In genomic region chr10:120926611-120927010, GRCh38 we compare ENCODE assay signal across 20 cellular contexts.
"Had no signal": no experiment of that assay in that cellular context is flagged by ENCODE, and none has a peak within 500 bp of the region (broad histone marks: within the 10 kb centered on the region; RNA-seq: fewer than 3 reads in every experiment).

No MANE protein-coding gene starts in this region.

- H3K27me3 Mint-ChIP-seq: activated CD4-positive, alpha-beta memory T cell treated with anti-CD3 and anti-CD28 coated beads for 36 hours; activated CD8-positive, alpha-beta memory T cell treated with anti-CD3 and anti-CD28 coated beads, Interleukin-2, amount 10 ng/mL, durations not matched to agents 7 days and 5 days had no signal

- H3K27ac ChIP-seq: breast epithelium, coronary artery, heart left ventricle, parathyroid adenoma, SK-N-MC, transverse colon had no signal

- H3K27ac Mint-ChIP-seq: activated CD4-positive, alpha-beta memory T cell treated with anti-CD3 and anti-CD28 coated beads for 36 hours; activated CD8-positive, alpha-beta memory T cell treated with anti-CD3 and anti-CD28 coated beads, Interleukin-2, amount 10 ng/mL, durations not matched to agents 7 days and 5 days; activated naive CD4-positive, alpha-beta T cell treated with anti-CD3 and anti-CD28 coated beads, Interleukin-2, amount 50 U/mL, for 72 hours; activated T-helper 1 cell treated with anti-CD3 and anti-CD28 coated beads, Interleukin-12 subunit alpha, Interleukin-12 subunit beta, Interleukin-2, Interleukin-4 antibody, amounts not matched to agents 30 ng/mL and 10 ng/mL and 1 ng/mL, durations not matched to agents 14 hours and 24 hours and 36 hours; T-helper 17 cell had no signal

- H3K9me3 Mint-ChIP-seq: activated CD4-positive, alpha-beta memory T cell treated with anti-CD3 and anti-CD28 coated beads for 36 hours; activated T-helper 1 cell treated with anti-CD3 and anti-CD28 coated beads, Interleukin-12 subunit alpha, Interleukin-12 subunit beta, Interleukin-2, Interleukin-4 antibody, amounts not matched to agents 30 ng/mL and 10 ng/mL and 1 ng/mL, durations not matched to agents 14 hours and 24 hours and 36 hours had no signal

- H3K36me3 ChIP-seq: breast epithelium, heart left ventricle, transverse colon had no signal

- H3K9ac ChIP-seq: parathyroid adenoma had no signal

- DNase-seq: activated CD4-positive, alpha-beta memory T cell treated with anti-CD3 and anti-CD28 coated beads for 36 hours; activated CD4-positive, alpha-beta T cell treated with anti-CD3 and anti-CD28 coated beads for 4 hours; activated CD4-positive, CD25-positive, alpha-beta regulatory T cell; activated CD8-positive, alpha-beta memory T cell treated with anti-CD3 and anti-CD28 coated beads, Interleukin-2, amount 10 ng/mL, durations not matched to agents 7 days and 5 days; activated gamma-delta T cell; heart left ventricle; kidney; naive thymus-derived CD8-positive, alpha-beta T cell; right cardiac atrium; stimulated activated CD4-positive, alpha-beta T cell treated with anti-CD3 and anti-CD28 coated beads, Interleukin-12 subunit alpha, Interleukin-12 subunit beta, amount 100 ng/mL, for 4 hours; SW 1271; T-helper 17 cell; transverse colon had no signal

- H3K4me3 Mint-ChIP-seq: activated CD4-positive, alpha-beta memory T cell treated with anti-CD3 and anti-CD28 coated beads for 36 hours; activated CD8-positive, alpha-beta memory T cell treated with anti-CD3 and anti-CD28 coated beads, Interleukin-2, amount 10 ng/mL, durations not matched to agents 7 days and 5 days; activated T-helper 1 cell treated with anti-CD3 and anti-CD28 coated beads, Interleukin-12 subunit alpha, Interleukin-12 subunit beta, Interleukin-2, Interleukin-4 antibody, amounts not matched to agents 30 ng/mL and 10 ng/mL and 1 ng/mL, durations not matched to agents 14 hours and 24 hours and 36 hours; naive thymus-derived CD8-positive, alpha-beta T cell; T-helper 17 cell had no signal

- H3K36me3 Mint-ChIP-seq: activated CD4-positive, alpha-beta memory T cell treated with anti-CD3 and anti-CD28 coated beads for 36 hours; activated CD8-positive, alpha-beta memory T cell treated with anti-CD3 and anti-CD28 coated beads, Interleukin-2, amount 10 ng/mL, durations not matched to agents 7 days and 5 days; activated naive CD4-positive, alpha-beta T cell treated with anti-CD3 and anti-CD28 coated beads, Interleukin-2, amount 50 U/mL, for 72 hours; naive thymus-derived CD8-positive, alpha-beta T cell had no signal

- H3K9me3 ChIP-seq: breast epithelium, heart left ventricle, transverse colon had no signal

- H3K27me3 ChIP-seq: breast epithelium, transverse colon had no signal

- ATAC-seq: activated CD8-positive, alpha-beta memory T cell treated with anti-CD3 and anti-CD28 coated beads, Interleukin-2, amount 10 ng/mL, durations not matched to agents 7 days and 5 days; activated naive CD4-positive, alpha-beta T cell treated with anti-CD3 and anti-CD28 coated beads, Interleukin-2, amount 50 U/mL, for 72 hours; left lobe of liver; naive thymus-derived CD8-positive, alpha-beta T cell; T-helper 17 cell had no signal

- H3K4me1 Mint-ChIP-seq: activated CD8-positive, alpha-beta memory T cell treated with anti-CD3 and anti-CD28 coated beads, Interleukin-2, amount 10 ng/mL, durations not matched to agents 7 days and 5 days; naive thymus-derived CD8-positive, alpha-beta T cell; T-helper 17 cell had no signal

- H3K4me3 ChIP-seq: breast epithelium, coronary artery, heart left ventricle, SK-N-MC, transverse colon had no signal

- H3K4me1 ChIP-seq: breast epithelium, heart left ventricle, parathyroid adenoma, transverse colon had no signal
